In the genomic region with DNA sequence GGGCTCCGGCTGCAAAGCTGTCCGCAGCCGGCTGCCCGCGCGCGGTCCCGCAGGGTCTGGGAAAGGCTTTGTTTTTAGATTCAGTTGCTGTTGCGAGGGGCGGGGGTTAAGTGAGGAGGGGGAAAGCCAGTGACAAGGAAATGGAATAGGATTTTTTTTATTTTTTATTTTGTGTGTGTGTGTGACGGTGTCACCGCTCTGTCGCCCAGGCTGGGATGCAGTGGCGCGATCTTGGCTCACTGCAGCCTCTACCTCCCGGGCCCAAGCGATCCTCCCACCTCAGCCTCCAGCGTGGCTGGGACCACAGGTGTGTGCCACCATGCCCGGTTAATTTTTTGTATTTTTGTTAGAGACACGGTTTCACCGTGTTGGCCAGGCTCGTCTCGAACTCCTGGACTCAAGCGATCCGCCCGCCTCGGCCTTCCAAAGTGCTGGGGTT, we compare ENCODE assay signal across 8 cellular contexts. TPM values are rescaled to one million over a fixed set of nuclear protein-coding genes. Genes with fewer than 3 reads are reported as not detected.
A peak's percentile ranks its signal among the peaks of the same experiment; 100 is the strongest.
DNase-seq lines count a peak whose midpoint lies in the region; ATAC-seq and TF ChIP-seq lines count a peak whose summit lies in the region.

No MANE protein-coding gene starts in this region.

- no peak for TF ChIP-seq CTCF in HCT116 (IDR thresholded peaks at IDR 0.05 in 2 of 3, conservative IDR thresholded peaks at IDR 0.05 in 1 of 3; ENCODE audit: borderline replicate concordance in 1 of 3, insufficient read depth in 1 of 3, low read depth in 2 of 3, low read length in 2 of 3)
- TF ChIP-seq CTCF in activated CD8-positive, alpha-beta T cell treated with anti-CD3 and anti-CD28 coated beads for 36 hours (IDR thresholded peaks at IDR 0.05): no peak
- TF ChIP-seq CTCF in left ventricle myocardium inferior (IDR thresholded peaks at IDR 0.05; ENCODE audit: borderline replicate concordance): no peak

- peaks cover 73% of the 10 kb centered on the region for H3K4me1 Mint-ChIP-seq in activated CD8-positive, alpha-beta T cell treated with anti-CD3 and anti-CD28 coated beads for 36 hours (ENCODE audit: low read depth)

- CTCF ChIA-PET in HCT116 (lab: Charles Lee): interaction anchor here (2.3 kb wide), 1 partner anchor 19 kb away, joined by 9 read pairs; no protein-coding TSS in a partner anchor
- CTCF ChIA-PET in activated CD8-positive, alpha-beta T cell treated with anti-CD3 and anti-CD28 coated beads for 36 hours (lab: Charles Lee): interaction anchor here (1.1 to 9.6 kb wide), 4 partner anchors 9 to 19 kb away, joined by 4 to 82 read pairs (median 12); no protein-coding TSS in a partner anchor

- no peaks in the 10 kb centered on the region for H3K36me3 ChIP-seq in HCT116 (ENCODE audit: control insufficient read depth in 1 of 2, insufficient read depth in 2 of 2, low read length in 2 of 2)
- H3K36me3 ChIP-seq in left ventricle myocardium inferior: peaks cover 4% of the 10 kb centered on the region
- H3K36me3 ChIP-seq in skeletal muscle tissue (ENCODE audit: control insufficient read depth in 3 of 3, insufficient read depth in 3 of 3, low read length in 3 of 3): no peaks in the 10 kb centered on the region

- no peaks in the 10 kb centered on the region for H3K27me3 Mint-ChIP-seq in activated CD8-positive, alpha-beta T cell treated with anti-CD3 and anti-CD28 coated beads for 36 hours

- H3K9me2 ChIP-seq in HCT116 (ENCODE audit: insufficient read depth): no peaks in the 10 kb centered on the region

- POLR2A ChIA-PET in HCT116 (lab: Charles Lee): interaction anchor here (0.8 kb wide), 2 partner anchors 10 to 55 kb away, joined by 3 to 4 read pairs; no protein-coding TSS in a partner anchor
- POLR2A ChIA-PET in activated CD8-positive, alpha-beta T cell treated with anti-CD3 and anti-CD28 coated beads for 36 hours (lab: Charles Lee): interaction anchor here (1.2 to 4.2 kb wide), 4 partner anchors 9 to 271 kb away, joined by 3 to 21 read pairs (median 6); a partner anchor contains a TSS

- H3K27ac ChIP-seq in HCT116 (ENCODE audit: low read depth, low read length) (peak overlapping the region; percentile 79), left ventricle myocardium inferior (replicated peaks) (peak overlapping the region; percentile 99), skeletal muscle tissue (ENCODE audit: low read depth, low read length) (peak overlapping the region; percentile 97)

- no peak for TF ChIP-seq RAD21 in HCT116 (IDR thresholded peaks at IDR 0.05; ENCODE audit: low read depth)

- no peaks in the 10 kb centered on the region for H4K20me1 ChIP-seq in HCT116 (ENCODE audit: insufficient read depth)

- H3K27me3 ChIP-seq in HCT116 (ENCODE audit: insufficient read depth, low read length) (no peaks in the 10 kb centered on the region), left ventricle myocardium inferior (ENCODE audit: low read depth) (no peaks in the 10 kb centered on the region), skeletal muscle tissue (ENCODE audit: control insufficient read depth in 3 of 3, insufficient read depth in 3 of 3, low read length in 3 of 3) (no peaks in the 10 kb centered on the region)

- H3K9me3 Mint-ChIP-seq in activated CD8-positive, alpha-beta T cell treated with anti-CD3 and anti-CD28 coated beads for 36 hours: no peaks in the 10 kb centered on the region

- BruUV-seq in HCT116 (replicated peaks; lab: Mats Ljungman, UMichigan): TSS peak; percentile 93

- H3K36me3 Mint-ChIP-seq in activated CD8-positive, alpha-beta T cell treated with anti-CD3 and anti-CD28 coated beads for 36 hours (ENCODE audit: low read depth): peaks cover 18% of the 10 kb centered on the region

- H3K27ac Mint-ChIP-seq in activated CD8-positive, alpha-beta T cell treated with anti-CD3 and anti-CD28 coated beads for 36 hours: peak overlapping the region; percentile 88

- RAD21 ChIA-PET in HCT116 (lab: Charles Lee; ENCODE audit: low non-redundant PET in 1 of 2, low total read pairs in 2 of 2, uncharacterized antibody in 2 of 2, unreplicated experiment in 2 of 2): interaction anchor here in 1 of 2 experiments (0.7 to 0.8 kb wide), 2 partner anchors 55 to 401 kb away, joined by 3 to 4 read pairs; no protein-coding TSS in a partner anchor

- H3K4me3 ChIP-seq in HCT116 (replicated peaks in 1 of 2; ENCODE audit: low read depth in 1 of 2, low read length in 2 of 2): peak overlapping the region; percentile 64 to 71
- peak overlapping the region; percentile 96 for H3K4me3 ChIP-seq in left ventricle myocardium inferior
- H3K4me3 ChIP-seq in skeletal muscle tissue (ENCODE audit: low read length in 3 of 3): peak overlapping the region; percentile 62 to 94 (median 78)

- H3K4me2 ChIP-seq in HCT116 (ENCODE audit: low read length): peak overlapping the region; percentile 73

- intact Hi-C loops in HCT116 (cut with micrococcal nuclease): loop anchor here (5.0 kb wide), 1 partner anchor 56 kb away; no protein-coding TSS in a partner anchor
- intact Hi-C loops in activated CD8-positive, alpha-beta T cell treated with anti-CD3 and anti-CD28 coated beads for 36 hours (cut with micrococcal nuclease): loop anchor here (5.0 to 10.0 kb wide), 2 partner anchors 56 to 268 kb away; a partner anchor contains a TSS
- intact Hi-C loops in left ventricle myocardium inferior (cut with micrococcal nuclease): no loop called here
- intact Hi-C loops in sciatic nerve (cut with DNase I): no loop called here

- no peak for TF ChIP-seq POLR2A in HCT116 (IDR thresholded peaks at IDR 0.05; ENCODE audit: borderline replicate concordance, extremely low read depth, insufficient read depth, insufficient read length)

- peaks cover 39% of the 10 kb centered on the region for H3K79me2 ChIP-seq in HCT116 (ENCODE audit: insufficient read depth, low read length)

- H2AFZ ChIP-seq in HCT116 (ENCODE audit: low read depth, low read length, poor library complexity, severe bottlenecking): no peak overlapping the region

- no peaks in the 10 kb centered on the region for H3K9me3 ChIP-seq in HCT116 (ENCODE audit: control insufficient read depth in 1 of 2, insufficient read depth in 1 of 2, low read depth in 1 of 2, low read length in 2 of 2)
- H3K9me3 ChIP-seq in left ventricle myocardium inferior (replicated peaks): no peaks in the 10 kb centered on the region
- no peaks in the 10 kb centered on the region for H3K9me3 ChIP-seq in skeletal muscle tissue (ENCODE audit: control insufficient read depth in 3 of 3, low read length in 3 of 3)

- peak overlapping the region; percentile 98 for H3K4me3 Mint-ChIP-seq in activated CD8-positive, alpha-beta T cell treated with anti-CD3 and anti-CD28 coated beads for 36 hours

- H3K9ac ChIP-seq in HCT116 (ENCODE audit: low read length) (peak overlapping the region; percentile 85), skeletal muscle tissue (ENCODE audit: low read depth in 1 of 3, low read length in 3 of 3) (peak overlapping the region; percentile 89 to 99 (median 99))

- H3K4me1 ChIP-seq in HCT116 (ENCODE audit: control insufficient read depth in 1 of 2, insufficient read depth in 2 of 2, low read length in 2 of 2): peaks cover 14 to 21% of the 10 kb centered on the region in 2 experiments
- peaks cover 44% of the 10 kb centered on the region for H3K4me1 ChIP-seq in left ventricle myocardium inferior
- peaks cover 16 to 27% (median 25%) of the 10 kb centered on the region in 3 donors for H3K4me1 ChIP-seq in skeletal muscle tissue (ENCODE audit: control insufficient read depth in 3 of 3, insufficient read depth in 3 of 3, low read length in 3 of 3)

- DNase-seq in HCT116 (ENCODE audit: low read depth, low spot score) (no peak), left ventricle myocardium inferior (peak; percentile 19), dedifferentiated amniotic fluid mesenchymal stem cell (ENCODE audit: extremely low spot score) (no peak), sciatic nerve (ENCODE audit: low spot score) (no peak), GF-D8 (lab: John Stamatoyannopoulos, UW) (no peak)
- DNase-seq in activated CD8-positive, alpha-beta T cell treated with anti-CD3 and anti-CD28 coated beads for 36 hours: peak; percentile 44

- ATAC-seq in HCT116: peak; percentile 2; the same call in 1 of the 2 replicates
- ATAC-seq in activated CD8-positive, alpha-beta T cell treated with anti-CD3 and anti-CD28 coated beads for 36 hours: peak; percentile 1
- ATAC-seq in sciatic nerve: no peak
- ATAC-seq in esophagus mucosa: no peak

TF ChIP-seq in HCT116, 20 proteins besides CTCF, POLR2A, EP300 and RAD21 (continues in another document):
- TF ChIP-seq ELF1 (IDR thresholded peaks at IDR 0.05; ENCODE audit: borderline replicate concordance, low read depth): no peak
- no peak for TF ChIP-seq YY1 (IDR thresholded peaks at IDR 0.05; ENCODE audit: extremely low read depth, insufficient replicate concordance, low read depth, low read length)
- TF ChIP-seq EZH2 (IDR thresholded peaks at IDR 0.05): no peak
- TF ChIP-seq POLR2AphosphoS5 (IDR thresholded peaks at IDR 0.05; ENCODE audit: low read depth, low read length): no peak
- no peak for TF ChIP-seq CEBPB (IDR thresholded peaks at IDR 0.05; ENCODE audit: low read depth)
- no peak for TF ChIP-seq CBX3 (IDR thresholded peaks at IDR 0.05; ENCODE audit: low read depth)
- TF ChIP-seq, protein P1, sequence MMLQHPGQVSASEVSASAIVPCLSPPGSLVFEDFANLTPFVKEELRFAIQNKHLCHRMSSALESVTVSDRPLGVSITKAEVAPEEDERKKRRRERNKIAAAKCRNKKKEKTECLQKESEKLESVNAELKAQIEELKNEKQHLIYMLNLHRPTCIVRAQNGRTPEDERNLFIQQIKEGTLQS (IDR thresholded peaks at IDR 0.05): no peak
- no peak for TF ChIP-seq TCF7L2 (IDR thresholded peaks at IDR 0.05; ENCODE audit: borderline replicate concordance, extremely low read depth, insufficient read depth, insufficient read length)
- TF ChIP-seq EZH2phosphoT487 (IDR thresholded peaks at IDR 0.05; ENCODE audit: borderline replicate concordance): no peak
- no peak for TF ChIP-seq SRF (IDR thresholded peaks at IDR 0.05; ENCODE audit: low read depth)
- no peak for TF ChIP-seq EGR1 (IDR thresholded peaks at IDR 0.05; ENCODE audit: low read depth)

RNA-seq across cellular contexts. Expression of a gene that starts 0.6 kb away (rescaled TPM):
- 23.3 TPM for total RNA-seq in HCT116 (2021; ENCODE audit: unreplicated experiment)
- polyA plus RNA-seq in HCT116 (2012): 13.4 and 13.9 TPM in 2 replicates
- 10 to 100 TPM; 23.2 to 24.6 TPM for total RNA-seq in activated CD8-positive, alpha-beta T cell treated with anti-CD3 and anti-CD28 coated beads for 36 hours
- total RNA-seq in left ventricle myocardium inferior: 13.1 TPM
- 28.2 TPM for total RNA-seq in skeletal muscle tissue
- total RNA-seq in sciatic nerve: 32.9 TPM
- 22.6 TPM for total RNA-seq in esophagus mucosa

RNA-seq across cellular contexts. Expression of a gene that starts 38.0 kb away (rescaled TPM):
- total RNA-seq in HCT116 (2021; ENCODE audit: unreplicated experiment): 0.57 TPM
- polyA plus RNA-seq in HCT116 (2012): 0.24 and 0.38 TPM in 2 replicates
- total RNA-seq in activated CD8-positive, alpha-beta T cell treated with anti-CD3 and anti-CD28 coated beads for 36 hours: under 1 TPM; 0.20 to 0.40 TPM
- total RNA-seq in left ventricle myocardium inferior: 0.69 TPM
- not detected for total RNA-seq in skeletal muscle tissue
- total RNA-seq in sciatic nerve: 1.7 TPM
- not detected for total RNA-seq in esophagus mucosa

RNA-seq across cellular contexts. Expression of a gene that starts 58.9 kb away (rescaled TPM):
- total RNA-seq in HCT116 (2021; ENCODE audit: unreplicated experiment): 15.9 TPM
- polyA plus RNA-seq in HCT116 (2012): 7.7 and 7.8 TPM in 2 replicates
- total RNA-seq in activated CD8-positive, alpha-beta T cell treated with anti-CD3 and anti-CD28 coated beads for 36 hours: 10 to 100 TPM; 19.7 to 22.1 TPM
- total RNA-seq in left ventricle myocardium inferior: 123 TPM
- 65.8 TPM for total RNA-seq in skeletal muscle tissue
- 22.1 TPM for total RNA-seq in sciatic nerve
- 40.4 TPM for total RNA-seq in esophagus mucosa

Comparison
In these comparisons a context has a peak if more than half of its experiments do, and no peak if none do; other contexts are left out.
1. ATAC-seq: peak in HCT116 (single experiment) and activated CD8-positive, alpha-beta T cell treated with anti-CD3 and anti-CD28 coated beads for 36 hours (single experiment); none in sciatic nerve (single experiment) and esophagus mucosa (single experiment).
2. DNase-seq: peak in activated CD8-positive, alpha-beta T cell treated with anti-CD3 and anti-CD28 coated beads for 36 hours (single experiment) and left ventricle myocardium inferior (single experiment); none in HCT116 (single experiment), dedifferentiated amniotic fluid mesenchymal stem cell (single experiment), sciatic nerve (single experiment) and GF-D8 (single experiment).
3. intact Hi-C loops: an anchor here in HCT116 (5.0 kb wide) and activated CD8-positive, alpha-beta T cell treated with anti-CD3 and anti-CD28 coated beads for 36 hours (5.0 to 10.0 kb wide); none called in left ventricle myocardium inferior and sciatic nerve.
4. Peak in every context shown above with its lines, with median percentiles within 50 percentile points of each other: H3K27ac ChIP-seq and H3K4me3 ChIP-seq.